In genomic region chr16:87469186-87469585, GRCh38 we compare ENCODE assay signal across 29 cellular contexts.
"Had no signal": no experiment of that assay in that cellular context is flagged by ENCODE, and none has a peak within 500 bp of the region (broad histone marks: within the 10 kb centered on the region; RNA-seq: fewer than 3 reads in every experiment).

No MANE protein-coding gene starts in this region.

- DNase-seq: activated CD4-positive, alpha-beta memory T cell treated with anti-CD3 and anti-CD28 coated beads, Interleukin-2, amount 10 ng/mL, durations not matched to agents 7 days and 5 days; activated CD4-positive, alpha-beta T cell treated with anti-CD3 and anti-CD28 coated beads, Interleukin-2, amount 50 U/mL, for 1 hour; activated CD4-positive, CD25-positive, alpha-beta regulatory T cell; activated gamma-delta T cell; activated naive CD4-positive, alpha-beta T cell treated with anti-CD3 and anti-CD28 coated beads for 36 hours; activated T-cell treated with anti-CD3 and anti-CD28 coated beads for 4 hours; activated T-cell treated with anti-CD3 and anti-CD28 coated beads, Interleukin-2, amount 50 U/mL, for 48 hours; brain microvascular endothelial cell; cerebellar nuclear complex; KG1; NCI-H1092; NCI-H1417; NCI-H1930; NCI-H2171; NCI-H345; NCI-H510A; NCI-H526 treated with DMSO at 0.1 percent for 48 hours; NCI-H82; OCI-M1; SHP77; T-cell; T-helper 2 cell; T1000 had no signal

- H3K9me3 ChIP-seq: SJSA1 had no signal

- H3K27ac ChIP-seq: brain microvascular endothelial cell, cardiac muscle cell, SJSA1, VCaP had no signal

- H3K4me3 Mint-ChIP-seq: activated CD4-positive, alpha-beta memory T cell treated with anti-CD3 and anti-CD28 coated beads, Interleukin-2, amount 10 ng/mL, durations not matched to agents 7 days and 5 days; activated naive CD4-positive, alpha-beta T cell treated with anti-CD3 and anti-CD28 coated beads for 36 hours; activated naive CD8-positive, alpha-beta T cell; activated T-helper 17 cell treated with anti-CD3 and anti-CD28 coated beads, Interleukin-2, amount 50 U/mL, for 72 hours; T-cell had no signal

- H3K4me3 ChIP-seq: cardiac muscle cell, SJSA1 had no signal

- H3K27ac Mint-ChIP-seq: activated CD4-positive, alpha-beta memory T cell treated with anti-CD3 and anti-CD28 coated beads, Interleukin-2, amount 10 ng/mL, durations not matched to agents 7 days and 5 days; activated naive CD4-positive, alpha-beta T cell treated with anti-CD3 and anti-CD28 coated beads for 36 hours; activated naive CD8-positive, alpha-beta T cell; activated T-helper 17 cell treated with anti-CD3 and anti-CD28 coated beads, Interleukin-2, amount 50 U/mL, for 72 hours; T-cell had no signal

- H3K36me3 Mint-ChIP-seq: activated naive CD8-positive, alpha-beta T cell; T-cell had no signal

- H3K27me3 ChIP-seq: brain microvascular endothelial cell, cardiac muscle cell, SJSA1 had no signal

- H3K9me3 Mint-ChIP-seq: activated CD4-positive, alpha-beta memory T cell treated with anti-CD3 and anti-CD28 coated beads, Interleukin-2, amount 10 ng/mL, durations not matched to agents 7 days and 5 days; activated naive CD4-positive, alpha-beta T cell treated with anti-CD3 and anti-CD28 coated beads for 36 hours; activated T-helper 17 cell treated with anti-CD3 and anti-CD28 coated beads, Interleukin-2, amount 50 U/mL, for 72 hours; T-cell had no signal

- H3K36me3 ChIP-seq: brain microvascular endothelial cell, cardiac muscle cell, SJSA1 had no signal

- H3K27me3 Mint-ChIP-seq: activated CD4-positive, alpha-beta memory T cell treated with anti-CD3 and anti-CD28 coated beads, Interleukin-2, amount 10 ng/mL, durations not matched to agents 7 days and 5 days; activated naive CD8-positive, alpha-beta T cell; activated T-helper 17 cell treated with anti-CD3 and anti-CD28 coated beads, Interleukin-2, amount 50 U/mL, for 72 hours; T-cell had no signal

- ATAC-seq: activated T-helper 17 cell treated with anti-CD3 and anti-CD28 coated beads, Interleukin-2, amount 50 U/mL, for 72 hours; Panc1; T-cell had no signal
